In the genomic region with DNA sequence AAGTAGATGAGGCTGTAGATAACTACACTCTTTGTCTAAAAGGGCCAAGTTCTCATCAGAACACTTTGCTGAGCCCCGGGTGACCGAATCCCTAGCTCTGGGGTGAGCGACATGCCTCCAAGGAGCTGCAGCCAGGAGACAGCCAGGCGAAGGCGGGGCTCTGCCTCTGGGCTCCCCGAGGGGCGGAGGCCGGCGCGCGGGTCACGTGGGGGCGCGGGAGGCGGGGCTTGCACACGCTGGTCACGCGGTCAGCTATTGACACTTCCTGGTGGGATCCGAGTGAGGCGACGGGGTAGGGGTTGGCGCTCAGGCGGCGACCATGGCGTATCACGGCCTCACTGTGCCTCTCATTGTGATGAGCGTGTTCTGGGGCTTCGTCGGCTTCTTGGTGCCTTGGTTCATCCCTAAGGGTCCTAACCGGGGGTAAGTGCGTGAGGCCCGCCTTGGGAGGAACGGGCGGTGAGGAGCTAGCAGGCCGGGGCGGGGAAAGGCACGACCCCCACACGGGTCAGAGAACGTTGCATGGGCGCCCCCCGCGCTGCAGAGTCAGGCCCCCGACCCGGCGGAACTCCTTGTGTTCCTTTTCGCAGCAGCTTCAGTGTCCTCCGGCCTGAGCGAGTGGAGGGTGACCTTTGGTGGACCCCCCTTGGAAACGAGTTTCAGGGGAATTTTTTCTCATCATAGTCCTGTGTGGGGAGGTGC, we compare ENCODE assay signal across 8 cellular contexts. TPM values are rescaled to one million over a fixed set of nuclear protein-coding genes. Genes with fewer than 3 reads are reported as not detected.
A peak's percentile ranks its signal among the peaks of the same experiment; 100 is the strongest.
DNase-seq lines count a peak whose midpoint lies in the region; ATAC-seq and TF ChIP-seq lines count a peak whose summit lies in the region.

A gene (plus strand): TSS at position 230 of the 702 bp plus-strand sequence. CDS start 90 bp downstream, at position 320.

- H3K9me3 ChIP-seq in Peyer's patch (no peaks in the 10 kb centered on the region), muscle layer of colon (ENCODE audit: low read length) (no peaks in the 10 kb centered on the region)

- TF ChIP-seq CTCF in Peyer's patch (IDR thresholded peaks at IDR 0.05), result no peak

- H3K27me3 ChIP-seq in Peyer's patch (no peaks in the 10 kb centered on the region), muscle layer of colon (ENCODE audit: control insufficient read depth in 1 of 2, insufficient read depth in 2 of 2, low read length in 2 of 2) (no peaks in the 10 kb centered on the region)

- ATAC-seq in GM21723 (IDR thresholded peaks at IDR 0.05; ENCODE audit: unreplicated experiment) (peak; percentile 90), esophagus mucosa (peak; percentile 97)

- peaks cover 0 to 18% (median 6%) of the 10 kb centered on the region in 4 donors for H3K4me1 ChIP-seq in Peyer's patch
- peaks cover 12% of the 10 kb centered on the region for H3K4me1 ChIP-seq in muscle layer of colon (ENCODE audit: insufficient read depth, low read length)

- H3K36me3 ChIP-seq in Peyer's patch, result peaks cover 0 to 16% (median 0%) of the 10 kb centered on the region in 3 donors
- peaks cover 10% of the 10 kb centered on the region for H3K36me3 ChIP-seq in muscle layer of colon (ENCODE audit: insufficient read depth, low read length)

- DNase-seq in DMS79 (lab: John Stamatoyannopoulos, UW), result peak; percentile 62
- DNase-seq in KG1 (lab: John Stamatoyannopoulos, UW), result peak; percentile 97
- DNase-seq in Peyer's patch, result peak; percentile 95 to 99 (median 98)
- peak; percentile 97 to 99 for DNase-seq in activated T-cell treated with anti-CD3 and anti-CD28 coated beads, Interleukin-2, amount 50 U/mL, for 48 hours
- peak; percentile 92 for DNase-seq in stimulated activated CD8-positive, alpha-beta memory T cell treated with anti-CD3 and anti-CD28 coated beads, Interleukin-7, amount 100 ng/mL, for 24 hours (ENCODE audit: low read depth)

- peak within 1 kb of the TSS; percentile 86 to 95 (median 92) for H3K4me3 ChIP-seq in Peyer's patch
- peak within 1 kb of the TSS; percentile 76 to 82 for H3K4me3 ChIP-seq in muscle layer of colon (ENCODE audit: low read depth in 1 of 2, low read length in 2 of 2)

- H3K27ac ChIP-seq in Peyer's patch (peak within 1 kb of the TSS; percentile 90 to 96 (median 94)), muscle layer of colon (ENCODE audit: low read depth, low read length) (peak within 1 kb of the TSS; percentile 85)

- TF ChIP-seq POLR2A in Peyer's patch (IDR thresholded peaks at IDR 0.05), result peak; percentile 62 to 74

- H3K9ac ChIP-seq in muscle layer of colon (ENCODE audit: low read length), result peak within 1 kb of the TSS; percentile 89

RNA-seq across cellular contexts. Expression of the gene that starts here (rescaled TPM):
- total RNA-seq in Peyer's patch, result 100 to 1,000 TPM in 3 of 4 donors, 10 to 100 TPM in 1; 46.2 to 175 (median 110) TPM
- total RNA-seq in esophagus mucosa, result 121 TPM

Comparison
In these comparisons a context has a peak if more than half of its experiments do, and no peak if none do; other contexts are left out.
1. Peak in every context shown above with its lines: DNase-seq, ATAC-seq, H3K4me3 ChIP-seq and H3K27ac ChIP-seq.